ENCODE assay signal across 31 cellular contexts in the genomic region with DNA sequence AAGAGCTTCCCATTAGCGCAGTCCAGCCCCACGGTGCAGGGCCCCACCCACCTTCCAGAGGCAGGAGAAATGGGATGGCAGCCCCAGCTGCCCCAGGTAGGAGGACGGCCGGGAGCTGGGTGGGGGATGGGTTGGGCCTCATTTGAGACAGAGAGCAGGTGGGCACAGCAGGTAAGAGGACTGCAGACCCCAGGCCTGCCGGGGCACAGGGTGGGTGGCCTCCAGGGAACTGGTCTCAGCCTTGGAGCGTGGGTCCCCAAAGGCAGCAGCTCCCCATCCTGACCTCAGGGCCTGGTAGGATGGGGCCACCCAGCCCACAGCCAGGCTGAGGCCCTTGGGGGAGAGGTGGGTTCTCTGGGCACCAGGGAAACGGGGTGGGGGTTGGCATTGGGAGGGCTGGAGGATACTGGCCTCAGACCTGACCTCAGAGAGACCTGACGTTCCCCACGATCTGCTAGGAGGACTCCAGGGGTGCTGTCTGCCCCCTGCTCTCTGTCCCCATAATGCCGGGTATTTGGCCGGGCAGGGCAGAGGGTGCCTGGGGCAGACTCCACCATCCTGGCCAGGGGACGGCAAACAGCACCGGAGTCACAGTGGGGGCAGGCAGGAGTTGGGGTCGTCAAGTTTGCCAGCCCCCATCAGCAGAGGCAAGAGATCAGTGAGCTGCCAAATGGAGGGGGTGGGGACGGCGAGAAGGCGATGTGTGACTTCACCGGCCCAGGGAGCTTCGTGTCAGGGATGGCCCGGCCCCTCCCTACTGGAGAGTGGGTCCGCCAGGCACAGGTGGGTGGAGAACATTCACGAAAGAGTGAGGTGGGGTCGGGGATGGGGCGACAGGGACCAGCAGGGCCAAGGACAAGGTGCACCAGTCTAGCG. TPM values are rescaled to one million over a fixed set of nuclear protein-coding genes. Genes with fewer than 3 reads are reported as not detected.
A peak's percentile ranks its signal among the peaks of the same experiment; 100 is the strongest.
DNase-seq lines count a peak whose midpoint lies in the region; ATAC-seq, FAIRE-seq and TF ChIP-seq lines count a peak whose summit lies in the region.
"Had no signal": no experiment of that assay in that cellular context is flagged by ENCODE, and none has a peak within 500 bp of the region (broad histone marks: within the 10 kb centered on the region; RNA-seq: fewer than 3 reads in every experiment).

No MANE protein-coding gene starts in this region.

- H3K4me3 ChIP-seq in H7 (ENCODE audit: insufficient read depth, low read depth, low read length), result no peak overlapping the region
- H3K4me3 ChIP-seq in H1 (ENCODE audit: extremely low read depth in 1 of 4, insufficient read depth in 2 of 4, low read depth in 3 of 4, low read length in 4 of 4), result no peak overlapping the region
- H3K4me3 ChIP-seq: BLaER1, GM12878 had no signal

- no peak for TF ChIP-seq POLR2A in H1 (IDR thresholded peaks at IDR 0.05; ENCODE audit: control extremely low read depth in 1 of 2, low read depth in 2 of 2, low read length in 2 of 2)

- H3K9me3 ChIP-seq in H9 (ENCODE audit: control insufficient read depth, low read depth, low read length) (no peaks in the 10 kb centered on the region), H1 (ENCODE audit: insufficient read depth in 2 of 2, low read depth in 1 of 2, low read length in 1 of 2) (no peaks in the 10 kb centered on the region)
- H3K9me3 ChIP-seq: BE2C, BLaER1 had no signal

- H2BK120ac ChIP-seq in H9 (ENCODE audit: low read depth, low read length, poor library complexity, severe bottlenecking), result no peak overlapping the region
- H2BK120ac ChIP-seq in H1 (replicated peaks; ENCODE audit: low read depth, low read length), result no peak overlapping the region

- H3K14ac ChIP-seq in H9 (ENCODE audit: insufficient read depth, low read length) (no peak overlapping the region), H1 (ENCODE audit: insufficient read length) (no peak overlapping the region)

- H4K91ac ChIP-seq in H9 (ENCODE audit: insufficient read length, low read depth, low read length) (no peak overlapping the region), H1 (replicated peaks; ENCODE audit: insufficient read length, low read length) (no peak overlapping the region)

- H2BK15ac ChIP-seq in H9 (ENCODE audit: low read depth, low read length) (no peak overlapping the region), H1 (ENCODE audit: low read length) (no peak overlapping the region)

- peaks cover 0 to 19% of the 10 kb centered on the region in 2 experiments; a peak in 2 of 4 replicates for H3K4me1 Mint-ChIP-seq in H9
- H3K4me1 Mint-ChIP-seq: CD4-positive, alpha-beta memory T cell; CD8-positive, alpha-beta memory T cell had no signal

- H3K27me3 ChIP-seq in H7 (ENCODE audit: control insufficient read depth, insufficient read depth, low read length) (no peaks in the 10 kb centered on the region), H9 (ENCODE audit: insufficient read depth, low read length) (no peaks in the 10 kb centered on the region), H1 (replicated peaks in 1 of 4; ENCODE audit: control insufficient read depth in 3 of 4, extremely low read depth in 1 of 4, insufficient read depth in 3 of 4, low read length in 3 of 4) (no peaks in the 10 kb centered on the region)
- H3K27me3 ChIP-seq: BLaER1 had no signal

- no peak overlapping the region for H2BK20ac ChIP-seq in H9 (ENCODE audit: low read depth, low read length, poor library complexity, severe bottlenecking)
- H2BK20ac ChIP-seq in H1 (ENCODE audit: low read length), result no peak overlapping the region

- no peaks in the 10 kb centered on the region for H4K20me1 ChIP-seq in H9 (ENCODE audit: control insufficient read depth, insufficient read depth, insufficient read length)
- peaks cover 0 to 2% of the 10 kb centered on the region in 2 experiments for H4K20me1 ChIP-seq in H1 (replicated peaks in 1 of 2; ENCODE audit: control insufficient read depth in 1 of 2, insufficient read depth in 2 of 2, low read length in 2 of 2)
- H4K20me1 ChIP-seq: BLaER1 had no signal

- H2AK5ac ChIP-seq in H9 (ENCODE audit: insufficient read length, low read length), result no peak overlapping the region
- H2AK5ac ChIP-seq in H1 (ENCODE audit: low read depth, low read length), result no peak overlapping the region

- H2AFZ ChIP-seq in H9 (ENCODE audit: low read length) (no peak overlapping the region), H1 (ENCODE audit: low read length) (no peak overlapping the region)

- H3K56ac ChIP-seq in H9 (ENCODE audit: insufficient read length, low read depth, low read length), result no peak overlapping the region
- H3K56ac ChIP-seq in H1 (replicated peaks; ENCODE audit: insufficient read length, low read depth, low read length), result no peak overlapping the region

- TF ChIP-seq CTCF in H9 (conservative IDR thresholded peaks at IDR 0.05), result no peak
- no peak for TF ChIP-seq CTCF in H1 (IDR thresholded peaks at IDR 0.05; ENCODE audit: control extremely low read depth in 1 of 3, insufficient read depth in 1 of 3, low read depth in 1 of 3, low read length in 3 of 3)

- no peak for TF ChIP-seq RAD21 in H1 (IDR thresholded peaks at IDR 0.05 in 1 of 2, conservative IDR thresholded peaks at IDR 0.05 in 1 of 2; ENCODE audit: low read depth in 2 of 2, low read length in 2 of 2)

- peak; percentile 55 for DNase-seq in H7
- no peak for DNase-seq in H9
- DNase-seq in H1 (ENCODE audit: low read depth in 1 of 2, low spot score in 2 of 2), result no peak
- no peak for DNase-seq in activated naive CD4-positive, alpha-beta T cell treated with anti-CD3 and anti-CD28 coated beads, Interleukin-2, amount 50 U/mL, for 72 hours (ENCODE audit: low spot score in 2 of 2)
- DNase-seq in anterior cingulate cortex (lab: John Stamatoyannopoulos, UW), result no peak
- DNase-seq in substantia nigra (lab: John Stamatoyannopoulos, UW), result no peak
- DNase-seq: 8988T; ACHN; BE2C; C1 segment of cervical spinal cord; CD4-positive, CD25-positive, alpha-beta regulatory T cell; CD8-positive, alpha-beta memory T cell; COR-L47; DMS 273 treated with DMSO at 0.1 percent for 48 hours; DMS153; DMS53; DMS79; DND-41; EL; GDM1 had no signal

- peaks cover 3% of the 10 kb centered on the region; the same call in 1 of the 2 replicates for H3K27me3 Mint-ChIP-seq in H9 (ENCODE audit: low read depth)
- H3K27me3 Mint-ChIP-seq: CD4-positive, CD25-positive, alpha-beta regulatory T cell had no signal

- H4K5ac ChIP-seq in H9 (ENCODE audit: insufficient read length, low read depth, low read length) (no peak overlapping the region), H1 (ENCODE audit: insufficient read length, low read depth, low read length) (no peak overlapping the region)

- peak overlapping the region in 2 of 3 experiments; percentile 14 to 74; a peak in 2 of 7 replicates for H3K27ac Mint-ChIP-seq in H9
- H3K27ac Mint-ChIP-seq in activated naive CD4-positive, alpha-beta T cell treated with anti-CD3 and anti-CD28 coated beads, Interleukin-2, amount 50 U/mL, for 72 hours, result no peak overlapping the region
- H3K27ac Mint-ChIP-seq: CD14-positive monocyte; CD4-positive, CD25-positive, alpha-beta regulatory T cell; CD8-positive, alpha-beta memory T cell had no signal

- CTCF ChIA-PET in H1 (lab: Charles Lee; ENCODE audit: partially characterized antibody), result interaction anchor here (1.1 to 2.4 kb wide), 3 partner anchors 10 to 95 kb away, joined by 5 to 13 read pairs (median 7); no protein-coding TSS in a partner anchor

- no peaks in the 10 kb centered on the region; a peak in 1 of 7 replicates for H3K36me3 Mint-ChIP-seq in H9 (ENCODE audit: insufficient read depth in 1 of 3, low read depth in 3 of 3)
- no peaks in the 10 kb centered on the region for H3K36me3 Mint-ChIP-seq in activated naive CD4-positive, alpha-beta T cell treated with anti-CD3 and anti-CD28 coated beads, Interleukin-2, amount 50 U/mL, for 72 hours
- H3K36me3 Mint-ChIP-seq: CD14-positive monocyte; CD4-positive, alpha-beta memory T cell; CD4-positive, CD25-positive, alpha-beta regulatory T cell; CD8-positive, alpha-beta memory T cell had no signal

- H3K23ac ChIP-seq in H9 (ENCODE audit: insufficient read length, low read depth, low read length) (no peak overlapping the region), H1 (ENCODE audit: insufficient read length) (no peak overlapping the region)

- no peaks in the 10 kb centered on the region for H3K4me1 ChIP-seq in H9 (ENCODE audit: insufficient read depth, low read length)
- H3K4me1 ChIP-seq in H1 (replicated peaks in 1 of 4; ENCODE audit: control insufficient read depth in 3 of 4, insufficient read depth in 4 of 4, low read length in 3 of 4), result no peaks in the 10 kb centered on the region

- H3K4me3 Mint-ChIP-seq in H9, result no peak overlapping the region
- H3K4me3 Mint-ChIP-seq: CD14-positive monocyte; CD4-positive, alpha-beta memory T cell; CD4-positive, CD25-positive, alpha-beta regulatory T cell; CD8-positive, alpha-beta memory T cell had no signal

- no peak overlapping the region for H3T11ph ChIP-seq in H9 (ENCODE audit: low read length)

- ATAC-seq in activated naive CD4-positive, alpha-beta T cell treated with anti-CD3 and anti-CD28 coated beads, Interleukin-2, amount 50 U/mL, for 72 hours, result no peak
- ATAC-seq: GM12878 had no signal

- H2BK5ac ChIP-seq in H9 (ENCODE audit: insufficient read length, low read length) (no peak overlapping the region), H1 (ENCODE audit: low read depth, low read length) (no peak overlapping the region)

- TF ChIP-seq EP300 in H1 (IDR thresholded peaks at IDR 0.05; ENCODE audit: borderline replicate concordance in 1 of 2, low read depth in 2 of 2, low read length in 2 of 2), result no peak

- H2BK12ac ChIP-seq in H9 (ENCODE audit: insufficient read length, low read depth, low read length) (no peak overlapping the region), H1 (ENCODE audit: low read depth, low read length) (no peak overlapping the region)

- H3K18ac ChIP-seq in H9 (ENCODE audit: insufficient read length, low read depth, low read length), result no peak overlapping the region
- H3K18ac ChIP-seq in H1 (ENCODE audit: extremely low read depth, low read length), result no peak overlapping the region; the same call in 1 of the 2 replicates

- H3K79me2 ChIP-seq in H9 (ENCODE audit: insufficient read depth, low read length) (no peaks in the 10 kb centered on the region), H1 (ENCODE audit: control insufficient read depth in 1 of 2, insufficient read depth in 2 of 2, low read length in 2 of 2) (no peaks in the 10 kb centered on the region)

- H3K9ac ChIP-seq in H9 (ENCODE audit: extremely low read depth, insufficient read length, low read length) (no peak overlapping the region), H1 (replicated peaks in 1 of 4; ENCODE audit: extremely low read depth in 1 of 4, low read depth in 3 of 4, low read length in 3 of 4) (no peak overlapping the region)
- H3K9ac ChIP-seq: BLaER1 had no signal

- H3K4ac ChIP-seq in H9 (ENCODE audit: low read depth, low read length) (no peak overlapping the region), H1 (replicated peaks; ENCODE audit: insufficient read length, low read depth, low read length) (peak overlapping the region; percentile 53)

- no peaks in the 10 kb centered on the region for H3K36me3 ChIP-seq in H7 (replicated peaks; ENCODE audit: control insufficient read depth, insufficient read depth, low read length)
- no peaks in the 10 kb centered on the region for H3K36me3 ChIP-seq in H1 (ENCODE audit: control insufficient read depth in 2 of 4, insufficient read depth in 4 of 4, low read length in 3 of 4)
- H3K36me3 ChIP-seq: BE2C, BLaER1 had no signal

- no peak overlapping the region for H4K8ac ChIP-seq in H9 (replicated peaks; ENCODE audit: insufficient read length, low read depth, low read length)
- no peak overlapping the region for H4K8ac ChIP-seq in H1 (ENCODE audit: extremely low read depth, insufficient read depth, low read length)

- no peaks in the 10 kb centered on the region for H3K23me2 ChIP-seq in H9 (ENCODE audit: insufficient read length, low read depth, low read length, poor library complexity, severe bottlenecking)
- no peaks in the 10 kb centered on the region for H3K23me2 ChIP-seq in H1 (ENCODE audit: low read depth, low read length)

- H3K9me3 Mint-ChIP-seq in H9, result no peaks in the 10 kb centered on the region
- no peaks in the 10 kb centered on the region for H3K9me3 Mint-ChIP-seq in activated naive CD4-positive, alpha-beta T cell treated with anti-CD3 and anti-CD28 coated beads, Interleukin-2, amount 50 U/mL, for 72 hours
- H3K9me3 Mint-ChIP-seq: CD4-positive, alpha-beta memory T cell; CD4-positive, CD25-positive, alpha-beta regulatory T cell; CD8-positive, alpha-beta memory T cell had no signal

- H3K4me2 ChIP-seq in H9 (ENCODE audit: insufficient read depth, insufficient read length, low read length), result no peak overlapping the region
- no peak overlapping the region for H3K4me2 ChIP-seq in H1 (ENCODE audit: insufficient read depth in 1 of 2, low read depth in 2 of 2, low read length in 2 of 2)

- no peak for FAIRE-seq in H1 (lab: Jason Lieb, UNC)
- FAIRE-seq: A204.1, GM12878, GM12892, GM18507 had no signal

- no peaks in the 10 kb centered on the region for H3K79me1 ChIP-seq in H9 (ENCODE audit: insufficient read depth, low read depth, low read length, poor library complexity, severe bottlenecking)
- H3K79me1 ChIP-seq in H1 (ENCODE audit: low read depth, low read length), result no peaks in the 10 kb centered on the region

- POLR2A ChIA-PET in H1 (lab: Charles Lee; ENCODE audit: partially characterized antibody), result interaction anchor here (0.6 to 1.1 kb wide), 2 partner anchors 34 to 84 kb away, joined by 3 to 4 read pairs; no protein-coding TSS in a partner anchor

- H3K27ac ChIP-seq in H9 (ENCODE audit: insufficient read length, low read depth, low read length), result no peak overlapping the region
- no peak overlapping the region for H3K27ac ChIP-seq in H1 (ENCODE audit: low read depth, low read length)
- no peak overlapping the region for H3K27ac ChIP-seq in substantia nigra (ENCODE audit: low read depth, low read length, poor library complexity, severe bottlenecking)
- H3K27ac ChIP-seq: BLaER1 had no signal

- WGBS in H9 (ENCODE audit: extremely low coverage, insufficient read length, low lambda C conversion rate), result no CpG with 5 or more reads among the region's 25 CpGs
- whole genome bisulfite sequencing in H1 (ENCODE audit: extremely low coverage in 1 of 2, insufficient coverage in 1 of 2, insufficient read length in 1 of 2, insufficient replicate concordance in 2 of 2, low coverage in 1 of 2, low lambda C conversion rate in 2 of 2, missing lambda C conversion rate in 1 of 2), 2 experiments, result 83% methylated on average over 20 of the region's 25 CpGs; no CpG with 5 or more reads in 1 of the 2 experiments

RNA-seq across cellular contexts. Expression of gene QRFP, which starts 6.8 kb away (rescaled TPM):
- total RNA-seq in H7 (2014; rRNA removed; shearing (Covaris generic)), result not detected in 2 replicates
- total RNA-seq in H9 (2021), result not detected in 2 replicates
- not detected in 2 replicates for total RNA-seq in H1 (2021; fragmentation: NEBNext Ultra II Directional; extraction: Animal tissue kit (Norgen Biotek cat#: 25700))
- polyA plus RNA-seq in H1 (2011; rRNA removed), result not detected in 2 replicates
- polyA plus RNA-seq in H1 (2011; cell fraction: cytosol; rRNA removed), result not detected
- polyA plus RNA-seq in H1 (2011; cell fraction: nucleus; rRNA removed), result not detected
- polyA plus RNA-seq in H1 (2012, experiment 1 of 2), result 0.11 to 0.28 TPM in 2 of 4 replicates, not detected in the others
- polyA plus RNA-seq in H1 (2012, experiment 2 of 2), result 0.73 TPM
- not detected for polyA plus RNA-seq in H1 (2013, experiment 1 of 2)
- not detected for polyA plus RNA-seq in H1 (2013, experiment 2 of 2)
- not detected in 2 replicates for polyA minus RNA-seq in H1 (2011; rRNA and poly(A)+ RNA removed)
- polyA minus RNA-seq in H1 (2011; cell fraction: cytosol; rRNA and poly(A)+ RNA removed), result not detected
- polyA minus RNA-seq in H1 (2011; cell fraction: nucleus; rRNA and poly(A)+ RNA removed), result not detected
- not detected for total RNA-seq in activated naive CD4-positive, alpha-beta T cell treated with anti-CD3 and anti-CD28 coated beads, Interleukin-2, amount 50 U/mL, for 72 hours
- total RNA-seq: A673; CD4-positive, alpha-beta memory T cell; CD4-positive, CD25-positive, alpha-beta regulatory T cell; CD8-positive, alpha-beta memory T cell; Daoy; G401; GM12878 had no signal
- polyA plus RNA-seq: AG04450; CD4-positive, alpha-beta memory T cell; CD4-positive, CD25-positive, alpha-beta regulatory T cell; CD8-positive, alpha-beta memory T cell; GM12878 had no signal

RNA-seq across cellular contexts. Expression of gene FIBCD1, which starts 35.6 kb away (rescaled TPM):
- 6.1 and 6.2 TPM in 2 replicates for total RNA-seq in H7 (2014; rRNA removed; shearing (Covaris generic))
- 6.2 and 7.1 TPM in 2 replicates for total RNA-seq in H9 (2021)
- total RNA-seq in H1 (2021; fragmentation: NEBNext Ultra II Directional; extraction: Animal tissue kit (Norgen Biotek cat#: 25700)), result 5.3 and 6.1 TPM in 2 replicates
- polyA plus RNA-seq in H1 (2011; rRNA removed), result 8.8 and 13.2 TPM in 2 replicates
- 5.6 TPM for polyA plus RNA-seq in H1 (2011; cell fraction: cytosol; rRNA removed)
- polyA plus RNA-seq in H1 (2011; cell fraction: nucleus; rRNA removed), result 11.0 TPM
- polyA plus RNA-seq in H1 (2012, experiment 1 of 2), result 3.9 to 10.9 TPM (median 7.8 TPM) in 4 replicates
- polyA plus RNA-seq in H1 (2012, experiment 2 of 2), result 5.2 TPM
- 11.6 TPM for polyA plus RNA-seq in H1 (2013, experiment 1 of 2)
- 10.8 TPM for polyA plus RNA-seq in H1 (2013, experiment 2 of 2)
- polyA minus RNA-seq in H1 (2011; rRNA and poly(A)+ RNA removed), result 0.66 and 1.2 TPM in 2 replicates
- polyA minus RNA-seq in H1 (2011; cell fraction: cytosol; rRNA and poly(A)+ RNA removed), result 2.1 TPM
- polyA minus RNA-seq in H1 (2011; cell fraction: nucleus; rRNA and poly(A)+ RNA removed), result 1.2 TPM
- total RNA-seq in activated naive CD4-positive, alpha-beta T cell treated with anti-CD3 and anti-CD28 coated beads, Interleukin-2, amount 50 U/mL, for 72 hours, result not detected
- total RNA-seq: CD4-positive, alpha-beta memory T cell; CD4-positive, CD25-positive, alpha-beta regulatory T cell; CD8-positive, alpha-beta memory T cell had no signal
- polyA plus RNA-seq: CD14-positive monocyte; CD4-positive, alpha-beta memory T cell; CD4-positive, CD25-positive, alpha-beta regulatory T cell; CD8-positive, alpha-beta memory T cell had no signal

Comparison
In these comparisons a context has a peak if more than half of its experiments do, and no peak if none do; other contexts are left out.
1. H3K27ac Mint-ChIP-seq: peak in H9 (2 of 3); none in activated naive CD4-positive, alpha-beta T cell treated with anti-CD3 and anti-CD28 coated beads, Interleukin-2, amount 50 U/mL, for 72 hours (0 of 2).